10 cellular contexts compared by ENCODE assay signal in the genomic region with DNA sequence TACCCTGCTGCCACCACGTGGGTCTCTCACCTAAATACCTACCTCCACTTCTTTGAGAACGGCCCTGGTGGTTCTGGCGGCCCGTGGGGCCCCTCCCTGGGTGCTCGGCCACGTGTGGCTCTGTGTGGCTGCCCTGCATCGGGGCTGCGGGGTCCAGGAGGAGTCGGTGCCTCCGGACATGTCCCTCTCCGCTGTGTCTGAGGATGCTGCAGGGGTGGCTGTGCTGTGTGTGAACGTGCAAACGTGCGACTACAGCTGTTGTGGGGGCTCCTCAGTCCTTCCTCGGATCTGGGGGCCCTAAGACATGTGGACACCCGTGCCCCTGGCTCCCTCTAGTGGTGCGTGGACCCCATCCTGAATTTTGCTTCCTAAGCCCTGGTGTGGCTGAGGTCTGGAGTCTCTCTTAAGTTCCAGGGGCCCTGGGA.
DNase-seq lines count a peak whose midpoint lies in the region; ATAC-seq, FAIRE-seq and TF ChIP-seq lines count a peak whose summit lies in the region.
"Had no signal": no experiment of that assay in that cellular context is flagged by ENCODE, and none has a peak within 500 bp of the region (broad histone marks: within the 10 kb centered on the region; RNA-seq: fewer than 3 reads in every experiment).

No MANE protein-coding gene starts in this region.

- H3K27ac ChIP-seq in A549 = no peak overlapping the region

- FAIRE-seq in A549 (lab: Jason Lieb, UNC) = no peak
- FAIRE-seq: frontal cortex had no signal

- peak; percentile 47 to 68; a peak in 4 of 6 replicates for ATAC-seq in A549
- peak; percentile 58 for ATAC-seq in GM19351 (IDR thresholded peaks at IDR 0.05; ENCODE audit: unreplicated experiment)
- no peak for ATAC-seq in HG02840 (IDR thresholded peaks at IDR 0.05; ENCODE audit: low FRiP score, unreplicated experiment)
- no peak for ATAC-seq in GM18873 (IDR thresholded peaks at IDR 0.05; ENCODE audit: low FRiP score, unreplicated experiment)

- no peak overlapping the region for H3K4me2 ChIP-seq in A549

- 0 out of 5 replicates have a peak, but pooled peaks of 1 of the 2 experiments have one; percentile 27 for TF ChIP-seq RAD21 in A549 (conservative IDR thresholded peaks at IDR 0.05 in 1 of 2, IDR thresholded peaks at IDR 0.05 in 1 of 2)

- POLR2A ChIA-PET in A549 (lab: Yijun Ruan, JAX) = no interaction called here

- peak in 1 of 2 experiments; percentile 17 for DNase-seq in A549 (ENCODE audit: low read depth in 1 of 2, low spot score in 1 of 2)
- DNase-seq in SW480 (ENCODE audit: low spot score) = peak; percentile 11
- DNase-seq in iPS DF 4.7 (ENCODE audit: extremely low read depth, low spot score) = peak; percentile 9
- no peak for DNase-seq in cerebellar cortex (ENCODE audit: low spot score)
- DNase-seq in NCI-H2029 treated with DMSO at 0.1 percent for 48 hours (lab: John Stamatoyannopoulos, UW) = no peak
- DNase-seq: activated CD4-positive, alpha-beta memory T cell treated with anti-CD3 and anti-CD28 coated beads for 36 hours had no signal

- no peak for TF ChIP-seq EP300 in A549 (IDR thresholded peaks at IDR 0.05)

- H3K4me3 ChIP-seq in A549 = no peak overlapping the region

- TF ChIP-seq CTCF in A549 (IDR thresholded peaks at IDR 0.05) = no peak

- H3K4me1 ChIP-seq in A549 = no peaks in the 10 kb centered on the region

- WGBS in A549 (ENCODE audit: missing lambda C conversion rate) = 6% methylated on average over 7 of the region's 17 CpGs

- no peaks in the 10 kb centered on the region for H3K9me3 ChIP-seq in A549

- no peak for TF ChIP-seq POLR2A in A549 (IDR thresholded peaks at IDR 0.05; ENCODE audit: low read length)

- CTCF ChIA-PET in A549 (lab: Yijun Ruan, JAX) = no interaction called here

TF ChIP-seq in A549, 52 proteins besides CTCF, POLR2A, EP300 and RAD21:
- TF ChIP-seq RFX5 (IDR thresholded peaks at IDR 0.05) (no peak), PBX3 (IDR thresholded peaks at IDR 0.05) (no peak)

Comparison
In these comparisons a context has a peak if more than half of its experiments do, and no peak if none do; other contexts are left out.
1. ATAC-seq: peak in A549 (2 of 2) and GM19351 (single experiment); none in HG02840 (single experiment) and GM18873 (single experiment).
2. DNase-seq: peak in SW480 (single experiment) and iPS DF 4.7 (single experiment); none in cerebellar cortex (single experiment) and NCI-H2029 treated with DMSO at 0.1 percent for 48 hours (single experiment).